1 cellular context compared by ENCODE assay signal in genomic region chr9:99906403-99907207, GRCh38.
A peak's percentile ranks its signal among the peaks of the same experiment; 100 is the strongest.
TF ChIP-seq lines count a peak whose summit lies in the region.

Gene STX17, plus strand, starts transcription at chr9:99906654. Its CDS starts 8,586 bp downstream, at chr9:99915240.

TF ChIP-seq in K562, 482 proteins besides CTCF, POLR2A, EP300 and RAD21 (continued from another document and continues in another):
- TF ChIP-seq MYNN (IDR thresholded peaks at IDR 0.05) (no peak), MYNN (CRISPR knock-in tag; IDR thresholded peaks at IDR 0.05) (no peak), SREBF2 (CRISPR knock-in tag; IDR thresholded peaks at IDR 0.05) (no peak), NUFIP1 (IDR thresholded peaks at IDR 0.05; ENCODE audit: partially characterized antibody) (no peak), XRCC4 (IDR thresholded peaks at IDR 0.05; ENCODE audit: extremely low read depth, insufficient read depth, insufficient read length) (no peak), HMG20A (CRISPR knock-in tag; conservative IDR thresholded peaks at IDR 0.05) (no peak), THRA (IDR thresholded peaks at IDR 0.05) (no peak), MBD1 (CRISPR knock-in tag; IDR thresholded peaks at IDR 0.05) (no peak), ZNF324 (CRISPR knock-in tag; IDR thresholded peaks at IDR 0.05) (no peak), GATAD2A (IDR thresholded peaks at IDR 0.05) (peak; percentile 58), ZNF431 (CRISPR knock-in tag; IDR thresholded peaks at IDR 0.05) (no peak), E2F6 (IDR thresholded peaks at IDR 0.05; ENCODE audit: borderline replicate concordance in 1 of 2, extremely low read depth in 1 of 2, insufficient read depth in 1 of 2, insufficient read length in 1 of 2, low read depth in 1 of 2, low read length in 1 of 2, poor library complexity in 1 of 2, severe bottlenecking in 1 of 2) (peak; percentile 14 to 22), TFAP4 (CRISPR knock-in tag; IDR thresholded peaks at IDR 0.05; ENCODE audit: borderline replicate concordance) (no peak), FOXA3 (CRISPR knock-in tag; conservative IDR thresholded peaks at IDR 0.05 in 1 of 2, IDR thresholded peaks at IDR 0.05 in 1 of 2) (no peak), POLR2H (tag; IDR thresholded peaks at IDR 0.05; ENCODE audit: low read depth) (no peak), CBX3 (IDR thresholded peaks at IDR 0.05; ENCODE audit: borderline replicate concordance in 1 of 2, low read length in 2 of 2) (no peak), MCM3 (IDR thresholded peaks at IDR 0.05) (no peak), TAF15 (IDR thresholded peaks at IDR 0.05; ENCODE audit: low read depth, low read length) (no peak), HOMEZ (CRISPR knock-in tag; IDR thresholded peaks at IDR 0.05) (no peak), DIDO1 (tag; IDR thresholded peaks at IDR 0.05; ENCODE audit: low read depth) (no peak), BRD4 (IDR thresholded peaks at IDR 0.05) (no peak), ZFX (CRISPR knock-in tag; IDR thresholded peaks at IDR 0.05) (peak; percentile 97), FUS (optimal IDR thresholded peaks at IDR 0.05; ENCODE audit: low read depth, low read length) (peak; percentile 28), CBX1 (IDR thresholded peaks at IDR 0.05; ENCODE audit: low read depth) (peak; percentile 77; the same call in 1 of the 2 replicates), SMARCC2 (IDR thresholded peaks at IDR 0.05; ENCODE audit: low read depth) (no peak), NR3C1 (CRISPR knock-in tag; IDR thresholded peaks at IDR 0.05) (no peak), ZNF217 (CRISPR knock-in tag; IDR thresholded peaks at IDR 0.05) (no peak), CTCFL (IDR thresholded peaks at IDR 0.05; ENCODE audit: borderline replicate concordance, insufficient read depth, low read depth, low read length, poor library complexity, severe bottlenecking) (peak; percentile 8), JUN (IDR thresholded peaks at IDR 0.05; ENCODE audit: borderline replicate concordance, low read depth, low read length) (no peak), JUN (CRISPR knock-in tag; IDR thresholded peaks at IDR 0.05; ENCODE audit: borderline replicate concordance) (no peak), STAT5A (IDR thresholded peaks at IDR 0.05; ENCODE audit: borderline replicate concordance, low read length) (no peak), KLF6 (CRISPR knock-in tag; IDR thresholded peaks at IDR 0.05; ENCODE audit: borderline replicate concordance) (no peak), TSHZ1 (CRISPR knock-in tag; IDR thresholded peaks at IDR 0.05) (no peak), JUND (IDR thresholded peaks at IDR 0.05; ENCODE audit: borderline replicate concordance, low read depth, low read length) (no peak), JUND (tag; IDR thresholded peaks at IDR 0.05; ENCODE audit: borderline replicate concordance, low read depth, low read length) (no peak), TAF9B (IDR thresholded peaks at IDR 0.05; ENCODE audit: partially characterized antibody) (no peak), BCOR (IDR thresholded peaks at IDR 0.05) (0 out of 2 replicates have a peak, but pooled peaks have one; percentile 33), IRF9 (tag; IDR thresholded peaks at IDR 0.05) (no peak), SIX5 (IDR thresholded peaks at IDR 0.05; ENCODE audit: borderline replicate concordance in 1 of 2, insufficient read depth in 1 of 2, low read depth in 1 of 2, low read length in 2 of 2) (no peak), ZNF133 (CRISPR knock-in tag; IDR thresholded peaks at IDR 0.05) (no peak), NR4A1 (CRISPR knock-in tag; IDR thresholded peaks at IDR 0.05) (no peak), NR4A1 (tag; IDR thresholded peaks at IDR 0.05) (no peak), E2F5 (CRISPR knock-in tag; IDR thresholded peaks at IDR 0.05) (no peak), ZNF23 (CRISPR knock-in tag; IDR thresholded peaks at IDR 0.05) (no peak), ZNF561 (CRISPR knock-in tag; conservative IDR thresholded peaks at IDR 0.05) (no peak), HBP1 (CRISPR knock-in tag; IDR thresholded peaks at IDR 0.05) (no peak), FOXM1 (IDR thresholded peaks at IDR 0.05; ENCODE audit: low read depth) (no peak), FOXM1 (CRISPR knock-in tag; IDR thresholded peaks at IDR 0.05; ENCODE audit: low read depth) (no peak), EWSR1 (IDR thresholded peaks at IDR 0.05; ENCODE audit: borderline replicate concordance, low read depth, partially characterized antibody) (no peak), ZBTB7A (IDR thresholded peaks at IDR 0.05; ENCODE audit: borderline replicate concordance, control insufficient read depth, low read depth, low read length) (peak; percentile 69; the same call in 1 of the 2 replicates), ZNF830 (CRISPR knock-in tag; IDR thresholded peaks at IDR 0.05) (no peak), GABPB2 (CRISPR knock-in tag; conservative IDR thresholded peaks at IDR 0.05) (no peak), CEBPB (tag; IDR thresholded peaks at IDR 0.05) (no peak), HNRNPK (IDR thresholded peaks at IDR 0.05; ENCODE audit: low read depth, low read length, poor library complexity, severe bottlenecking) (no peak), ELK1 (CRISPR knock-in tag; IDR thresholded peaks at IDR 0.05) (no peak), CAMTA2 (CRISPR knock-in tag; conservative IDR thresholded peaks at IDR 0.05) (no peak)
